1 cellular context compared by ENCODE assay signal in the genomic region with DNA sequence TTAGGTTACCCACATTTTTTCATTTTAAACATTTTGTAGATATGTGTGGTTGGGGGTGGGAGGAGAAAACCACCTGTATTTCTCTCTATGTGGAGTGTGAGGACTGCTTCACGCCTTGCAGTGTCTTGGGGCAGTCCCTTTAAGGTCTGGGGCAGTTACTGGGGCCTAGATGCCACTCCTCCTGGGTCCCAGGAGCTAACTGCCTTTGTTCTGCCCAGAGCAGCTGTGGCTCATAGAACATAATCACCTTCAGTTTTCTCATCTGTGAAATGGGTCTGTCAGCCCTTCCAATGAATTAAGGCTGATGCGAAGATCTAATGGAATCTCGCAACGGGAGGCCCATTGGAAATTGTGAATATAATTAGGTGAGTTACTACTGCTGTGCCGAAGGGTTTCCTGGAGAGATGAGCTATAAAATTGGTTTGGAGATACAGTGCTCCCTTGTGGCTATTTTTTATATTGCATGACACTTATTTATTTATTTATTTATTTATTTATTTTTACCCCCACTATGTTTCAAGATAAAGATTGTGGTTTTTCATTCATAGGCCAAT.
TF ChIP-seq lines count a peak whose summit lies in the region.

No MANE protein-coding gene starts in this region.

TF ChIP-seq in GM23338, 12 proteins besides CTCF, POLR2A, EP300 and RAD21 (continued from another document):
- TF ChIP-seq, protein P1, sequence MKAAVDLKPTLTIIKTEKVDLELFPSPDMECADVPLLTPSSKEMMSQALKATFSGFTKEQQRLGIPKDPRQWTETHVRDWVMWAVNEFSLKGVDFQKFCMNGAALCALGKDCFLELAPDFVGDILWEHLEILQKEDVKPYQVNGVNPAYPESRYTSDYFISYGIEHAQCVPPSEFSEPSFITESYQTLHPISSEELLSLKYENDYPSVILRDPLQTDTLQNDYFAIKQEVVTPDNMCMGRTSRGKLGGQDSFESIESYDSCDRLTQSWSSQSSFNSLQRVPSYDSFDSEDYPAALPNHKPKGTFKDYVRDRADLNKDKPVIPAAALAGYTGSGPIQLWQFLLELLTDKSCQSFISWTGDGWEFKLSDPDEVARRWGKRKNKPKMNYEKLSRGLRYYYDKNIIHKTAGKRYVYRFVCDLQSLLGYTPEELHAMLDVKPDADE (IDR thresholded peaks at IDR 0.05): no peak
- TF ChIP-seq, protein P2, sequence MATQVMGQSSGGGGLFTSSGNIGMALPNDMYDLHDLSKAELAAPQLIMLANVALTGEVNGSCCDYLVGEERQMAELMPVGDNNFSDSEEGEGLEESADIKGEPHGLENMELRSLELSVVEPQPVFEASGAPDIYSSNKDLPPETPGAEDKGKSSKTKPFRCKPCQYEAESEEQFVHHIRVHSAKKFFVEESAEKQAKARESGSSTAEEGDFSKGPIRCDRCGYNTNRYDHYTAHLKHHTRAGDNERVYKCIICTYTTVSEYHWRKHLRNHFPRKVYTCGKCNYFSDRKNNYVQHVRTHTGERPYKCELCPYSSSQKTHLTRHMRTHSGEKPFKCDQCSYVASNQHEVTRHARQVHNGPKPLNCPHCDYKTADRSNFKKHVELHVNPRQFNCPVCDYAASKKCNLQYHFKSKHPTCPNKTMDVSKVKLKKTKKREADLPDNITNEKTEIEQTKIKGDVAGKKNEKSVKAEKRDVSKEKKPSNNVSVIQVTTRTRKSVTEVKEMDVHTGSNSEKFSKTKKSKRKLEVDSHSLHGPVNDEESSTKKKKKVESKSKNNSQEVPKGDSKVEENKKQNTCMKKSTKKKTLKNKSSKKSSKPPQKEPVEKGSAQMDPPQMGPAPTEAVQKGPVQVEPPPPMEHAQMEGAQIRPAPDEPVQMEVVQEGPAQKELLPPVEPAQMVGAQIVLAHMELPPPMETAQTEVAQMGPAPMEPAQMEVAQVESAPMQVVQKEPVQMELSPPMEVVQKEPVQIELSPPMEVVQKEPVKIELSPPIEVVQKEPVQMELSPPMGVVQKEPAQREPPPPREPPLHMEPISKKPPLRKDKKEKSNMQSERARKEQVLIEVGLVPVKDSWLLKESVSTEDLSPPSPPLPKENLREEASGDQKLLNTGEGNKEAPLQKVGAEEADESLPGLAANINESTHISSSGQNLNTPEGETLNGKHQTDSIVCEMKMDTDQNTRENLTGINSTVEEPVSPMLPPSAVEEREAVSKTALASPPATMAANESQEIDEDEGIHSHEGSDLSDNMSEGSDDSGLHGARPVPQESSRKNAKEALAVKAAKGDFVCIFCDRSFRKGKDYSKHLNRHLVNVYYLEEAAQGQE (IDR thresholded peaks at IDR 0.05; ENCODE audit: unreplicated experiment): no peak
- TF ChIP-seq NANOG (IDR thresholded peaks at IDR 0.05; ENCODE audit: borderline replicate concordance): no peak
